8 cellular contexts compared by ENCODE assay signal in genomic region chr11:86068951-86069407, GRCh38. TPM values are rescaled to one million over a fixed set of nuclear protein-coding genes. Genes with fewer than 3 reads are reported as not detected.
DNase-seq lines count a peak whose midpoint lies in the region; ATAC-seq and TF ChIP-seq lines count a peak whose summit lies in the region.

TSS of gene PICALM (minus strand) at chr11:86069084. CDS start at chr11:86068780, 304 bp downstream.

- H3K4me3 ChIP-seq in PC-3 (ENCODE audit: low read length): peak within 1 kb of the TSS; percentile 91

- ATAC-seq in GM21576 (IDR thresholded peaks at IDR 0.05; ENCODE audit: unreplicated experiment) (peak; percentile 79), PC-3 (peak; percentile 79)

- peaks cover 49% of the 10 kb centered on the region for H3K79me2 ChIP-seq in PC-3 (ENCODE audit: low read length)

- intact Hi-C loops in PC-3 (cut with micrococcal nuclease): loop anchor here (2.0 kb wide), 2 partner anchors 114 to 176 kb away; partner anchors contain the start of gene EED

- no peaks in the 10 kb centered on the region for H3K9me3 ChIP-seq in PC-3 (ENCODE audit: low read length)

- H3K27me3 ChIP-seq in PC-3 (ENCODE audit: low read length): no peaks in the 10 kb centered on the region

- H2AFZ ChIP-seq in PC-3 (ENCODE audit: low read length): peak within 1 kb of the TSS; percentile 93

- TF ChIP-seq CTCF in PC-3 (conservative IDR thresholded peaks at IDR 0.05; ENCODE audit: low read depth, low read length): no peak

- POLR2A ChIA-PET in PC-3 (lab: Charles Lee; ENCODE audit: unreplicated experiment): interaction anchor here (1.0 kb wide), 1 partner anchor 176 kb away, joined by 4 read pairs; no protein-coding TSS in a partner anchor

- peak within 1 kb of the TSS; percentile 97 for H3K27ac ChIP-seq in PC-3 (ENCODE audit: low read length)
- H3K27ac ChIP-seq in epithelial cell of prostate: peak within 1 kb of the TSS; percentile 98

- no peaks in the 10 kb centered on the region for H3K36me3 ChIP-seq in PC-3 (ENCODE audit: low read depth, low read length)

- no peaks in the 10 kb centered on the region for H3F3A ChIP-seq in PC-3 (ENCODE audit: low read length, unreplicated experiment)

- peaks cover 31% of the 10 kb centered on the region for H4K20me1 ChIP-seq in PC-3 (ENCODE audit: low read length)

- no peak for TF ChIP-seq RAD21 in Ishikawa (IDR thresholded peaks at IDR 0.05; ENCODE audit: low read depth)

- peaks cover 27% of the 10 kb centered on the region for H3K4me1 ChIP-seq in PC-3 (ENCODE audit: insufficient read depth, low read length)

- H3K9me2 ChIP-seq in PC-3 (replicated peaks; ENCODE audit: low read length): no peaks in the 10 kb centered on the region

- peak within 1 kb of the TSS; percentile 91 for H3K4me2 ChIP-seq in PC-3 (ENCODE audit: low read length)

- CTCF ChIA-PET in PC-3 (lab: Charles Lee): interaction anchor here (0.7 kb wide), 1 partner anchor 150 kb away, joined by 4 read pairs; no protein-coding TSS in a partner anchor

- no TSS peak for BruUV-seq in PC-3 (replicated peaks; lab: Mats Ljungman, UMichigan)

- peak within 1 kb of the TSS; percentile 90 for H3K9ac ChIP-seq in PC-3 (ENCODE audit: low read length)

- peak; percentile 92 for DNase-seq in DMS114 treated with DMSO at 0.1 percent for 48 hours (lab: John Stamatoyannopoulos, UW; ENCODE audit: unreplicated experiment)
- peak; percentile 97 for DNase-seq in PC-3
- DNase-seq in activated T-cell treated with anti-CD3 and anti-CD28 coated beads for 48 hours (ENCODE audit: low read depth): peak; percentile 97
- peak; percentile 88 for DNase-seq in epithelial cell of prostate (ENCODE audit: low read depth, low spot score)
- DNase-seq in mucosa of gallbladder (ENCODE audit: low spot score): peak; percentile 98
- peak; percentile 91 to 94 for DNase-seq in stimulated activated CD8-positive, alpha-beta memory T cell treated with anti-CD3 and anti-CD28 coated beads, Interleukin-4, amount 100 ng/mL, for 4 hours (ENCODE audit: low read depth in 2 of 2, low spot score in 1 of 2)

- TF ChIP-seq EP300 in Ishikawa (IDR thresholded peaks at IDR 0.05; ENCODE audit: borderline replicate concordance): no peak

TF ChIP-seq in Ishikawa, 13 proteins besides CTCF, POLR2A, EP300 and RAD21:
- peak; percentile 95 for TF ChIP-seq USF1 (IDR thresholded peaks at IDR 0.05)
- peak; percentile 79 for TF ChIP-seq MAX (IDR thresholded peaks at IDR 0.05)
- TF ChIP-seq CEBPB (IDR thresholded peaks at IDR 0.05): no peak
- TF ChIP-seq TCF12 (IDR thresholded peaks at IDR 0.05; ENCODE audit: low read depth): no peak; the same call in 1 of the 2 replicates
- TF ChIP-seq EGR1 (IDR thresholded peaks at IDR 0.05): no peak; the same call in 1 of the 2 replicates
- TF ChIP-seq REST (IDR thresholded peaks at IDR 0.05; ENCODE audit: low read depth): no peak
- TF ChIP-seq TEAD4 (IDR thresholded peaks at IDR 0.05): peak; percentile 72
- no peak; the same call in 1 of the 2 replicates for TF ChIP-seq ZBTB7A (IDR thresholded peaks at IDR 0.05; ENCODE audit: low read depth)
- no peak for TF ChIP-seq NFIC (IDR thresholded peaks at IDR 0.05)
- TF ChIP-seq YY1 (IDR thresholded peaks at IDR 0.05; ENCODE audit: low read depth): peak; percentile 95
- no peak for TF ChIP-seq FOXM1 (IDR thresholded peaks at IDR 0.05; ENCODE audit: borderline replicate concordance, low read depth)
- TF ChIP-seq TAF1 (IDR thresholded peaks at IDR 0.05; ENCODE audit: low read depth): peak; percentile 80; the same call in 1 of the 2 replicates
- TF ChIP-seq CREB1 (IDR thresholded peaks at IDR 0.05; ENCODE audit: low read depth): 0 out of 2 replicates have a peak, but pooled peaks have one; percentile 26
TF ChIP-seq in Ishikawa: peak in this region for 6.

RNA-seq across cellular contexts. Expression of gene PICALM, which starts in this region (rescaled TPM):
- total RNA-seq in PC-3 (2014; rRNA removed) (53.0 and 59.3 TPM in 2 replicates), mucosa of gallbladder (205 TPM)

Comparison
In these comparisons a context has a peak if more than half of its experiments do, and no peak if none do; other contexts are left out.
1. Peak in every context shown above with its lines: DNase-seq, ATAC-seq, H3K4me3 ChIP-seq and H3K27ac ChIP-seq.